8 cellular contexts compared by ENCODE assay signal in the genomic region with DNA sequence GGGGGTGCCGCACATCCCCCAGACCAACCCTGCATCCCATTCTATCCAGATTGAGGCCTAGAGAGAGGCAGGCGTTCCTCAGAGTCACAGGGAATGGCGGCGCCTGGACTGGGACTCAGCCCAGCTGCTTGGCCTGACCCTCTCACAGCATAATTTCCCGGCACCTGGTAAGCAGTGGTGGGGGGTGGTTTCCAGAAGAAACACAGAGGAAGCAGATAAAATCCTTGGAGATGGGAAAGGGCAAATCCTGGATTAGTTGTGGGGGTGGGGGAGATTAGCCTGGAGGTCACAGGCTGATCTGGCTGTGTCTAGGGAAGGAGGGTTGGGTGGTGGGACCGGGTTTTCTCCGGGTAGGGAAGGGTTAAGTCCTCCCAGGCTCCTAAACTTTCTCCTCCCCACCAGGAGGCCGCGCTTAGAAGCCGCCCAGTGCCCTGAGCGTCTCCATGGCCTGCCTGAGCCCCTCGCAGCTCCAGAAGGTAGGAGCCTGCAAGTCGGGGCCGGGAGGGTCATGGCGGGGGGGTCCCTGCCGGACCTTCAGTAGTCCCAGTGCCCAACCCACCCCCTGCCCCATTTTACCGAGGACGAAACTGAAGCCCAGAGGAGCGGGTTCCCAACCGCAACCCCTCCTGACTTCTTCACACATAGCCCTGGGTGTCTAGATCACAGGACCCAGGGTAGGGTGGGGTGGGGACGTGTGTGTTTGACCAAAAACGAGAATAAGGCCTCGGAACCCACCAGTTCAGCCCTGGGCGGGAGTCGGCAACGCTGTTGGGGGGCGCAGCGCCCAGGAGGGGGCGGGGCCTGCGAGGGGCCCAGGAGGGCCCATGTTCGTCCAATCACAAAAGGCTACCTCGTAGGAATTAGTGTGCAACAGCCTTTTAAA. TPM values are rescaled to one million over a fixed set of nuclear protein-coding genes. Genes with fewer than 3 reads are reported as not detected.
DNase-seq lines count a peak whose midpoint lies in the region; ATAC-seq lines count a peak whose summit lies in the region.

No MANE protein-coding gene starts in this region.

- no peak overlapping the region for H3K27ac ChIP-seq in GM23248
- H3K27ac ChIP-seq in angular gyrus (ENCODE audit: low read depth, low read length): peak overlapping the region; percentile 70
- no peak overlapping the region for H3K27ac ChIP-seq in iPS DF 6.9 (ENCODE audit: low read length)
- peak overlapping the region; percentile 67 for H3K27ac ChIP-seq in skeletal muscle tissue (ENCODE audit: low read depth, low read length)

- DNase-seq in GM23248 (peak; percentile 79), iPS DF 6.9 (ENCODE audit: low read depth, low spot score) (peak; percentile 74), DMS153 (lab: John Stamatoyannopoulos, UW) (no peak)
- no peak for DNase-seq in effector CD4-positive, alpha-beta T cell
- no peak for DNase-seq in NK-92 treated with Interleukin-12 subunit alpha and Interleukin-12 subunit beta, amount 100 ng/mL, for 24 hours (lab: John Stamatoyannopoulos, UW)

- in situ Hi-C loops in GM23248 (cut with MboI): no loop called here

- no peaks in the 10 kb centered on the region for H3K79me2 ChIP-seq in GM23248 (ENCODE audit: insufficient read depth)

- no peaks in the 10 kb centered on the region for H4K20me1 ChIP-seq in GM23248 (ENCODE audit: insufficient read depth)

- H3K4me3 ChIP-seq in GM23248 (peak overlapping the region; percentile 66), iPS DF 6.9 (ENCODE audit: low read length) (peak overlapping the region; percentile 69; the same call in 1 of the 2 replicates), skeletal muscle tissue (ENCODE audit: low read length in 3 of 3) (peak overlapping the region; percentile 57 to 77 (median 67))

- H3K9ac ChIP-seq in GM23248: peak overlapping the region; percentile 74
- H3K9ac ChIP-seq in skeletal muscle tissue (ENCODE audit: low read depth in 1 of 3, low read length in 3 of 3): peak overlapping the region; percentile 68 to 86 (median 85)

- H3K4me1 ChIP-seq in GM23248 (ENCODE audit: insufficient read depth) (peaks cover 13% of the 10 kb centered on the region), iPS DF 6.9 (ENCODE audit: control insufficient read depth, insufficient read depth, low read length) (peaks cover 1% of the 10 kb centered on the region; the same call in 1 of the 2 replicates), skeletal muscle tissue (ENCODE audit: control insufficient read depth in 3 of 3, insufficient read depth in 3 of 3, low read length in 3 of 3) (peaks cover 19 to 24% (median 23%) of the 10 kb centered on the region in 3 donors)

- ATAC-seq in GM18517 (IDR thresholded peaks at IDR 0.05; ENCODE audit: unreplicated experiment): no peak

- H3K9me3 ChIP-seq in GM23248 (ENCODE audit: low read depth) (no peaks in the 10 kb centered on the region), iPS DF 6.9 (ENCODE audit: control insufficient read depth, insufficient read depth, low read length) (no peaks in the 10 kb centered on the region), skeletal muscle tissue (ENCODE audit: control insufficient read depth in 3 of 3, low read length in 3 of 3) (no peaks in the 10 kb centered on the region)

- H3K36me3 ChIP-seq in GM23248 (ENCODE audit: low read depth): no peaks in the 10 kb centered on the region; the same call in 1 of the 2 replicates
- H3K36me3 ChIP-seq in iPS DF 6.9 (ENCODE audit: control insufficient read depth, insufficient read depth, low read length): peaks cover 10% of the 10 kb centered on the region
- peaks cover 5 to 10% (median 9%) of the 10 kb centered on the region in 3 donors for H3K36me3 ChIP-seq in skeletal muscle tissue (ENCODE audit: control insufficient read depth in 3 of 3, insufficient read depth in 3 of 3, low read length in 3 of 3)

- H3K27me3 ChIP-seq in GM23248 (replicated peaks; ENCODE audit: insufficient read depth): no peaks in the 10 kb centered on the region
- no peaks in the 10 kb centered on the region for H3K27me3 ChIP-seq in iPS DF 6.9 (ENCODE audit: control insufficient read depth, insufficient read depth, low read length)
- H3K27me3 ChIP-seq in skeletal muscle tissue (ENCODE audit: control insufficient read depth in 3 of 3, insufficient read depth in 3 of 3, low read length in 3 of 3): no peaks in the 10 kb centered on the region

- no peaks in the 10 kb centered on the region for H3K9me2 ChIP-seq in GM23248 (ENCODE audit: insufficient read depth)

- peaks cover 10% of the 10 kb centered on the region for H3F3A ChIP-seq in GM23248 (ENCODE audit: insufficient read depth)

- H3K4me2 ChIP-seq in GM23248 (ENCODE audit: unreplicated experiment): peak overlapping the region; percentile 29

- 13 to 15% methylated on average over 20 to 32 of the region's 32 CpGs for WGBS in GM23248 (ENCODE audit: low coverage in 1 of 2, low lambda C conversion rate in 2 of 2, missing lambda C conversion rate in 2 of 2), 2 experiments
- WGBS in iPS DF 6.9 (ENCODE audit: insufficient coverage, insufficient read length): no CpG with 5 or more reads among the region's 32 CpGs

- peak overlapping the region; percentile 80 for H2AFZ ChIP-seq in GM23248

RNA-seq across cellular contexts. Expression of a gene that starts 1.3 kb away (rescaled TPM):
- total RNA-seq in GM23248 (2014; rRNA removed; shearing (Covaris generic)): 4.4 and 4.7 TPM in 2 replicates
- polyA plus RNA-seq in GM23248 (2016; fragmentation: Nextera tagmentation; extraction: Ambion mirVana): 7.4 and 8.6 TPM in 2 replicates
- 17.7 TPM for total RNA-seq in skeletal muscle tissue

RNA-seq across cellular contexts. Expression of a gene that starts 25.3 kb away (rescaled TPM):
- total RNA-seq in GM23248 (2014; rRNA removed; shearing (Covaris generic)): 31.1 and 36.1 TPM in 2 replicates
- 29.6 and 31.7 TPM in 2 replicates for polyA plus RNA-seq in GM23248 (2016; fragmentation: Nextera tagmentation; extraction: Ambion mirVana)
- total RNA-seq in skeletal muscle tissue: 11.5 TPM

RNA-seq across cellular contexts. Expression of a gene that starts 25.4 kb away (rescaled TPM):
- 45.9 and 57.0 TPM in 2 replicates for total RNA-seq in GM23248 (2014; rRNA removed; shearing (Covaris generic))
- polyA plus RNA-seq in GM23248 (2016; fragmentation: Nextera tagmentation; extraction: Ambion mirVana): 24.9 and 25.7 TPM in 2 replicates
- total RNA-seq in skeletal muscle tissue: 36.5 TPM

RNA-seq across cellular contexts. Expression of a gene that starts 40.2 kb away (rescaled TPM):
- 35.2 and 37.9 TPM in 2 replicates for total RNA-seq in GM23248 (2014; rRNA removed; shearing (Covaris generic))
- 35.6 and 36.5 TPM in 2 replicates for polyA plus RNA-seq in GM23248 (2016; fragmentation: Nextera tagmentation; extraction: Ambion mirVana)
- 9.9 TPM for total RNA-seq in skeletal muscle tissue

RNA-seq across cellular contexts. Expression of a gene that starts 40.4 kb away (rescaled TPM):
- total RNA-seq in GM23248 (2014; rRNA removed; shearing (Covaris generic)): 5.1 and 5.8 TPM in 2 replicates
- 4.4 and 5.5 TPM in 2 replicates for polyA plus RNA-seq in GM23248 (2016; fragmentation: Nextera tagmentation; extraction: Ambion mirVana)
- total RNA-seq in skeletal muscle tissue: 2.1 TPM

Comparison
In these comparisons a context has a peak if more than half of its experiments do, and no peak if none do; other contexts are left out.
1. DNase-seq: peak in GM23248 (single experiment) and iPS DF 6.9 (single experiment); none in effector CD4-positive, alpha-beta T cell (single experiment), NK-92 treated with Interleukin-12 subunit alpha and Interleukin-12 subunit beta, amount 100 ng/mL, for 24 hours (single experiment) and DMS153 (single experiment).
2. H3K27ac ChIP-seq: peak in angular gyrus (single experiment) and skeletal muscle tissue (single experiment); none in GM23248 (single experiment) and iPS DF 6.9 (single experiment).
3. Peak in every context shown above with its lines, with median percentiles within 50 percentile points of each other: H3K4me3 ChIP-seq.